In the genomic region with DNA sequence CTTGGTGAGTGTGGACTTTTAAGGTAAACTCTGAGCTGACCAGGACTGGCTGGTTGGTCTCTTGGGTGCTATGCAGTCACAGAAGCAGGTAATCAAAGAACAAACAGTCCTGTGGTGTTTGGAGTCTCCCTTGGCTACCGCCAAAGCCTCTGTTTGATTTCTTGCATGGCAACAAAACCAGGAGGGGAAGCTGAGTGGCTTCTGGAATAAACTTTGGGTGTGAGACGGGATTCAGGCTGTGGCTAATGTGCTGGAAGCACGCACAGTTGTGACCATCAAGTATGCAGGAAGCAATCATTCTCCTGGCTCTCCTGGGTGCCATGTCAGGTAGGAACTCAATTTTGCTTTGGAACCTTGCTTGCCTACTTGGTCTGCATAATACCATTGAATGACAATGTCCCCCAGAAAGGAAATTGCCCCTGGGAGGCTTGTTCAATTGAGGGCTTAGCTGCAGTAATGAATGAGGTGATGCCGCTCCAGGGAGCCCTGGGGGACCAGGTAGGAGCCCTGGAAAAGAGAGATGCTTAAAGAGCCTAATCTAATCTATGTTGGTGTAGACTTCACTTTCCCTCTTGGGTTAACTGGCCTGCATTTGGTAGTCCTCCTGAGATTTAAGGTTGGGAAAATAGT, we compare ENCODE assay signal across 14 cellular contexts. TPM values are rescaled to one million over a fixed set of nuclear protein-coding genes. Genes with fewer than 3 reads are reported as not detected.
DNase-seq lines count a peak whose midpoint lies in the region; ATAC-seq and TF ChIP-seq lines count a peak whose summit lies in the region.
"Had no signal": no experiment of that assay in that cellular context is flagged by ENCODE, and none has a peak within 500 bp of the region (broad histone marks: within the 10 kb centered on the region; RNA-seq: fewer than 3 reads in every experiment).

Gene CDHR3 (plus strand): TSS at position 227 of the 630 bp plus-strand sequence. CDS start 55 bp downstream, at position 282.

- H3K27ac ChIP-seq in A673 (ENCODE audit: low read depth, low read length, poor library complexity, severe bottlenecking) (no peak within 1 kb of the TSS), HEK293 (ENCODE audit: extremely low read depth, low read depth, low read length) (no peak within 1 kb of the TSS), body of pancreas (peak within 1 kb of the TSS in 2 of 4 donors; percentile 31 to 57)

- H3K4me3 ChIP-seq in A673 (ENCODE audit: low read depth, low read length, poor library complexity, severe bottlenecking): no peak within 1 kb of the TSS
- no peak within 1 kb of the TSS for H3K4me3 ChIP-seq in HEK293 (ENCODE audit: low read depth, low read length)
- no peak within 1 kb of the TSS for H3K4me3 ChIP-seq in body of pancreas
- no peak within 1 kb of the TSS for H3K4me3 ChIP-seq in mucosa of descending colon
- H3K4me3 ChIP-seq: GM12878 had no signal

- intact Hi-C loops in A673 (cut with micrococcal nuclease; ENCODE audit: unreplicated experiment): no loop called here
- intact Hi-C loops in body of pancreas (cut with DNase I): no loop called here
- intact Hi-C loops in mucosa of descending colon (cut with DNase I, micrococcal nuclease): no loop called here

- CTCF ChIA-PET in A673 (lab: Charles Lee): no interaction called here
- CTCF ChIA-PET in HEK293 (lab: Yijun Ruan, JAX): no interaction called here

- H3K36me3 ChIP-seq in A673 (ENCODE audit: insufficient read depth, low read length, poor library complexity, severe bottlenecking) (no peaks in the 10 kb centered on the region), HEK293 (ENCODE audit: control insufficient read depth in 2 of 2, insufficient read depth in 1 of 2, low read length in 2 of 2) (no peaks in the 10 kb centered on the region), body of pancreas (replicated peaks in 1 of 2; ENCODE audit: insufficient read depth in 1 of 2, low read depth in 2 of 2) (no peaks in the 10 kb centered on the region), mucosa of descending colon (ENCODE audit: low read depth) (no peaks in the 10 kb centered on the region)

- H3K27me3 ChIP-seq in A673 (replicated peaks; ENCODE audit: insufficient read depth, low read depth, low read length, poor library complexity): no peaks in the 10 kb centered on the region
- H3K27me3 ChIP-seq in body of pancreas: no peaks in the 10 kb centered on the region

- POLR2A ChIA-PET in A673 (lab: Charles Lee; ENCODE audit: low non-redundant PET): no interaction called here
- POLR2A ChIA-PET in HEK293 (lab: Yijun Ruan, JAX): no interaction called here

- ATAC-seq in body of pancreas (peak; percentile 95), mucosa of descending colon (peak; percentile 25), GM21367 (IDR thresholded peaks at IDR 0.05; ENCODE audit: unreplicated experiment) (no peak), HG03457 (IDR thresholded peaks at IDR 0.05; ENCODE audit: unreplicated experiment) (no peak)
- ATAC-seq: GM12878 had no signal

- no peak for DNase-seq in A673 (ENCODE audit: low spot score)
- peak; percentile 45 to 76 (median 54) for DNase-seq in body of pancreas
- no peak for DNase-seq in mucosa of descending colon
- DNase-seq in anterior cingulate cortex (lab: John Stamatoyannopoulos, UW): no peak
- DNase-seq in cerebellar nuclear complex (lab: John Stamatoyannopoulos, UW): no peak
- DNase-seq: activated CD4-positive, alpha-beta memory T cell treated with anti-CD3 and anti-CD28 coated beads for 36 hours; DMS79; head of caudate nucleus; NCI-H226; stimulated activated CD4-positive, alpha-beta T cell treated with anti-CD3 and anti-CD28 coated beads, Interleukin-1b, Interleukin-23, amount 100 ng/mL, for 48 hours had no signal

- no peaks in the 10 kb centered on the region for H3K9me3 ChIP-seq in A673 (ENCODE audit: low read depth, low read length, poor library complexity, severe bottlenecking)
- H3K9me3 ChIP-seq in HEK293 (ENCODE audit: control insufficient read depth, insufficient read depth, low read depth, low read length): no peaks in the 10 kb centered on the region
- no peaks in the 10 kb centered on the region for H3K9me3 ChIP-seq in body of pancreas
- no peaks in the 10 kb centered on the region for H3K9me3 ChIP-seq in mucosa of descending colon

- TF ChIP-seq POLR2A in body of pancreas (IDR thresholded peaks at IDR 0.05): peak in 1 of 3 donors; percentile 41

- no peak for TF ChIP-seq CTCF in A673 (conservative IDR thresholded peaks at IDR 0.05; ENCODE audit: low read depth, low read length)
- TF ChIP-seq CTCF in HEK293 (tag by site-specific recombination; IDR thresholded peaks at IDR 0.05): no peak
- TF ChIP-seq CTCF in body of pancreas (IDR thresholded peaks at IDR 0.05): no peak
- no peak for TF ChIP-seq CTCF in mucosa of descending colon (IDR thresholded peaks at IDR 0.05)

- 36 to 50% methylated on average over 4 of the region's 4 CpGs for WGBS in body of pancreas, 2 donors

- no TSS peak for BruUV-seq in A673 (replicated peaks; lab: Mats Ljungman, UMichigan)

- H3K4me1 ChIP-seq in A673 (ENCODE audit: insufficient read depth, low read length, poor library complexity, severe bottlenecking): no peaks in the 10 kb centered on the region
- no peaks in the 10 kb centered on the region for H3K4me1 ChIP-seq in HEK293 (ENCODE audit: control insufficient read depth, insufficient read depth, low read length)
- peaks cover 12% of the 10 kb centered on the region for H3K4me1 ChIP-seq in body of pancreas
- H3K4me1 ChIP-seq in mucosa of descending colon (ENCODE audit: low read depth): no peaks in the 10 kb centered on the region

TF ChIP-seq in HEK293, 187 proteins besides CTCF, POLR2A, EP300 and RAD21:
- TF ChIP-seq GLIS1 (tag by site-specific recombination; IDR thresholded peaks at IDR 0.05) (peak; percentile 85), GLI2 (tag by site-specific recombination; IDR thresholded peaks at IDR 0.05; ENCODE audit: borderline replicate concordance, low read depth) (no peak), HOXA7 (CRISPR knock-in tag; IDR thresholded peaks at IDR 0.05; ENCODE audit: borderline replicate concordance) (no peak), ZNF530 (tag by site-specific recombination; IDR thresholded peaks at IDR 0.05; ENCODE audit: low read depth) (no peak), ZNF350 (tag by site-specific recombination; IDR thresholded peaks at IDR 0.05) (no peak), ZBTB20 (tag by site-specific recombination; IDR thresholded peaks at IDR 0.05) (no peak), ZNF560 (tag by site-specific recombination; IDR thresholded peaks at IDR 0.05; ENCODE audit: borderline replicate concordance) (no peak)
- TF ChIP-seq, protein P1, sequence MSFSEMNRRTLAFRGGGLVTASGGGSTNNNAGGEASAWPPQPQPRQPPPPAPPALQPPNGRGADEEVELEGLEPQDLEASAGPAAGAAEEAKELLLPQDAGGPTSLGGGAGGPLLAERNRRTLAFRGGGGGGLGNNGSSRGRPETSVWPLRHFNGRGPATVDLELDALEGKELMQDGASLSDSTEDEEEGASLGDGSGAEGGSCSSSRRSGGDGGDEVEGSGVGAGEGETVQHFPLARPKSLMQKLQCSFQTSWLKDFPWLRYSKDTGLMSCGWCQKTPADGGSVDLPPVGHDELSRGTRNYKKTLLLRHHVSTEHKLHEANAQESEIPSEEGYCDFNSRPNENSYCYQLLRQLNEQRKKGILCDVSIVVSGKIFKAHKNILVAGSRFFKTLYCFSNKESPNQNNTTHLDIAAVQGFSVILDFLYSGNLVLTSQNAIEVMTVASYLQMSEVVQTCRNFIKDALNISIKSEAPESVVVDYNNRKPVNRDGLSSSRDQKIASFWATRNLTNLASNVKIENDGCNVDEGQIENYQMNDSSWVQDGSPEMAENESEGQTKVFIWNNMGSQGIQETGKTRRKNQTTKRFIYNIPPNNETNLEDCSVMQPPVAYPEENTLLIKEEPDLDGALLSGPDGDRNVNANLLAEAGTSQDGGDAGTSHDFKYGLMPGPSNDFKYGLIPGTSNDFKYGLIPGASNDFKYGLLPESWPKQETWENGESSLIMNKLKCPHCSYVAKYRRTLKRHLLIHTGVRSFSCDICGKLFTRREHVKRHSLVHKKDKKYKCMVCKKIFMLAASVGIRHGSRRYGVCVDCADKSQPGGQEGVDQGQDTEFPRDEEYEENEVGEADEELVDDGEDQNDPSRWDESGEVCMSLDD (tag by site-specific recombination; IDR thresholded peaks at IDR 0.05): no peak

RNA-seq across cellular contexts. Expression of gene CDHR3, which starts in this region (rescaled TPM):
- total RNA-seq in A673 (2021) (13.9 and 17.7 TPM in 2 replicates), body of pancreas (10 to 100 TPM in 1 of 2 donors, 1 to 10 TPM in 1; 1.6 to 14.8 TPM), mucosa of descending colon (10 to 100 TPM; 12.1 to 19.7 (median 18.4) TPM)

Comparison
In these comparisons a context has a peak if more than half of its experiments do, and no peak if none do; other contexts are left out.
1. DNase-seq: peak in body of pancreas (4 of 4); none in A673 (single experiment), mucosa of descending colon (0 of 3), anterior cingulate cortex (0 of 58) and cerebellar nuclear complex (0 of 2).
2. ATAC-seq: peak in body of pancreas (single experiment) and mucosa of descending colon (single experiment); none in GM21367 (single experiment) and HG03457 (single experiment).